In genomic region chr5:180809403-180810209, GRCh38 we compare ENCODE assay signal across 8 cellular contexts. TPM values are rescaled to one million over a fixed set of nuclear protein-coding genes. Genes with fewer than 3 reads are reported as not detected.
DNase-seq lines count a peak whose midpoint lies in the region; ATAC-seq, FAIRE-seq and TF ChIP-seq lines count a peak whose summit lies in the region.

No MANE protein-coding gene starts in this region.

- H3K27ac Mint-ChIP-seq in T-helper 17 cell, result peak overlapping the region; percentile 97

- peaks cover 27% of the 10 kb centered on the region for H3K4me1 ChIP-seq in GM12878 (ENCODE audit: control insufficient read depth, insufficient read depth, low read length)
- peaks cover 4% of the 10 kb centered on the region; the same call in 1 of the 2 replicates for H3K4me1 ChIP-seq in iPS DF 6.9 (ENCODE audit: control insufficient read depth, insufficient read depth, low read length)
- peaks cover 0 to 56% (median 48%) of the 10 kb centered on the region in 4 donors for H3K4me1 ChIP-seq in sigmoid colon

- RAD21 ChIA-PET in GM12878 (lab: Charles Lee; ENCODE audit: unreplicated experiment), result interaction anchor here (1.0 to 9.0 kb wide), 4 partner anchors 21 to 52 kb away, joined by 3 to 70 read pairs (median 8); partner anchors contain the start of gene ZFP62

- H3K4me3 Mint-ChIP-seq in T-helper 17 cell, result peak overlapping the region; percentile 87

- H3K27me3 Mint-ChIP-seq in T-helper 17 cell, result no peaks in the 10 kb centered on the region

- no peaks in the 10 kb centered on the region for H4K20me1 ChIP-seq in GM12878 (ENCODE audit: control insufficient read depth, insufficient read depth)

- peak overlapping the region; percentile 79 for H3K4me2 ChIP-seq in GM12878 (ENCODE audit: control insufficient read depth, insufficient read depth)

- WGBS in GM12878 (ENCODE audit: insufficient coverage, insufficient replicate concordance, low lambda C conversion rate, missing lambda C conversion rate), result 6% methylated on average over 26 of the region's 40 CpGs
- 100% methylated on average over 1 of the region's 40 CpGs for WGBS in iPS DF 6.9 (ENCODE audit: insufficient coverage, insufficient read length)
- 2 to 4% methylated on average over 40 of the region's 40 CpGs for WGBS in sigmoid colon, 2 donors

- intact Hi-C loops in GM12878 (cut with micrococcal nuclease; ENCODE audit: unreplicated experiment), result loop anchor here (2.0 to 10.0 kb wide), 4 partner anchors 21 to 363 kb away; partner anchors contain the start of gene ZFP62
- intact Hi-C loops in sigmoid colon (cut with DNase I), result loop anchor here (1.0 to 10.0 kb wide), 5 partner anchors 22 to 1255 kb away; partner anchors contain the start of genes RUFY1 and TRIM52

- ATAC-seq in HG02943 (IDR thresholded peaks at IDR 0.05; ENCODE audit: low read depth, unreplicated experiment), result peak; percentile 52
- ATAC-seq in T-helper 17 cell, result peak; percentile 75
- peak; percentile 75 for ATAC-seq in GM12878

- no TSS peak for BruUV-seq in GM12878 (replicated peaks; lab: Mats Ljungman, UMichigan)

- TF ChIP-seq RAD21 in GM12878 (IDR thresholded peaks at IDR 0.05; ENCODE audit: insufficient read depth, low read depth, low read length), result no peak

- peak overlapping the region; percentile 95 for H3K27ac ChIP-seq in GM12878 (ENCODE audit: control insufficient read depth, insufficient read depth)
- H3K27ac ChIP-seq in iPS DF 6.9 (ENCODE audit: low read length), result no peak overlapping the region
- peak overlapping the region; percentile 93 to 99 (median 98) for H3K27ac ChIP-seq in sigmoid colon

- peaks cover 3% of the 10 kb centered on the region for H3K36me3 Mint-ChIP-seq in T-helper 17 cell (ENCODE audit: low read depth)

- H3K79me2 ChIP-seq in GM12878 (ENCODE audit: control insufficient read depth, insufficient read depth, low read length), result peaks cover 53% of the 10 kb centered on the region

- H3K36me3 ChIP-seq in GM12878 (ENCODE audit: control insufficient read depth in 2 of 2, insufficient read depth in 2 of 2, low read length in 1 of 2) (no peaks in the 10 kb centered on the region; a peak in 1 of 4 replicates), iPS DF 6.9 (ENCODE audit: control insufficient read depth, insufficient read depth, low read length) (no peaks in the 10 kb centered on the region), sigmoid colon (peaks cover 0 to 9% (median 0%) of the 10 kb centered on the region in 4 donors)

- peak overlapping the region; percentile 62 for H2AFZ ChIP-seq in GM12878 (ENCODE audit: control insufficient read depth, low read depth, low read length)

- no peak for TF ChIP-seq EP300 in GM12878 (IDR thresholded peaks at IDR 0.05; ENCODE audit: borderline replicate concordance in 1 of 2, control insufficient read depth in 1 of 2, low read depth in 2 of 2, low read length in 2 of 2)
- TF ChIP-seq EP300 in sigmoid colon (IDR thresholded peaks at IDR 0.05), result no peak

- DNase-seq in activated CD8-positive, alpha-beta memory T cell treated with anti-CD3 and anti-CD28 coated beads for 1 hour (ENCODE audit: extremely low read depth in 1 of 2, low read depth in 1 of 2), result peak; percentile 67
- DNase-seq in activated CD8-positive, alpha-beta memory T cell treated with anti-CD3 and anti-CD28 coated beads, Interleukin-2, amount 50 U/mL, for 48 hours, result no peak
- DNase-seq in NCI-H187 (lab: John Stamatoyannopoulos, UW) (peak; percentile 27 to 87), T-helper 17 cell (peak; percentile 72 to 90 (median 80)), GM12878 (ENCODE audit: low read depth, low spot score) (no peak), iPS DF 6.9 (ENCODE audit: low read depth, low spot score) (no peak), sigmoid colon (peak; percentile 97)

- peaks cover 71% of the 10 kb centered on the region for H3K4me1 Mint-ChIP-seq in T-helper 17 cell

- no peaks in the 10 kb centered on the region for H3K9me3 ChIP-seq in T-helper 17 cell (ENCODE audit: control insufficient read depth, low read length, poor library complexity, severe bottlenecking)
- no peaks in the 10 kb centered on the region for H3K9me3 ChIP-seq in GM12878 (replicated peaks; ENCODE audit: control insufficient read depth, insufficient read depth, low read length)
- H3K9me3 ChIP-seq in iPS DF 6.9 (ENCODE audit: control insufficient read depth, insufficient read depth, low read length), result no peaks in the 10 kb centered on the region
- H3K9me3 ChIP-seq in sigmoid colon, result no peaks in the 10 kb centered on the region

- H3K27me3 ChIP-seq in GM12878 (replicated peaks in 1 of 2; ENCODE audit: control insufficient read depth in 2 of 2, insufficient read depth in 2 of 2, low read length in 1 of 2) (no peaks in the 10 kb centered on the region), iPS DF 6.9 (ENCODE audit: control insufficient read depth, insufficient read depth, low read length) (no peaks in the 10 kb centered on the region), sigmoid colon (no peaks in the 10 kb centered on the region)

- H3K4me3 ChIP-seq in GM12878 (peak overlapping the region; percentile 97), iPS DF 6.9 (ENCODE audit: low read length) (peak overlapping the region; percentile 63; the same call in 1 of the 2 replicates), sigmoid colon (peak overlapping the region; percentile 59 to 77 (median 68))

- H3K9ac ChIP-seq in GM12878 (ENCODE audit: control insufficient read depth, insufficient read depth, low read length), result peak overlapping the region; percentile 90

- in situ Hi-C loops in GM12878 (cut with MboI), result loop anchor here (25.0 kb wide), 1 partner anchor 997 kb away; the partner anchor contains the start of genes MGAT4B and SQSTM1

- SMC1A ChIA-PET in GM12878 (lab: Charles Lee; ENCODE audit: uncharacterized antibody, unreplicated experiment), result interaction anchor here (0.6 to 2.2 kb wide), 6 partner anchors 9 to 375 kb away, joined by 3 to 10 read pairs (median 5); no protein-coding TSS in a partner anchor

- no peak for FAIRE-seq in GM12878 (lab: Jason Lieb, UNC)

- POLR2A ChIA-PET in GM12878 (lab: Charles Lee), result interaction anchor here (0.5 to 4.8 kb wide), 8 partner anchors 9 to 380 kb away, joined by 3 to 38 read pairs (median 6); no protein-coding TSS in a partner anchor

- CTCF ChIA-PET in GM12878 (lab: Yijun Ruan, JAX), result no interaction called here

- no peak; the same call in 1 of the 2 replicates for TF ChIP-seq POLR2A in GM12878 (IDR thresholded peaks at IDR 0.05; ENCODE audit: low read depth, low read length)
- TF ChIP-seq POLR2A in sigmoid colon (IDR thresholded peaks at IDR 0.05), result peak in 1 of 2 donors; percentile 11

- TF ChIP-seq CTCF in GM12878 (IDR thresholded peaks at IDR 0.05 in 2 of 3, conservative IDR thresholded peaks at IDR 0.05 in 1 of 3; ENCODE audit: control insufficient read depth in 2 of 3, extremely low read depth in 1 of 3, insufficient read depth in 1 of 3, low read depth in 3 of 3, low read length in 3 of 3) (no peak), sigmoid colon (IDR thresholded peaks at IDR 0.05) (no peak)

TF ChIP-seq in GM12878, 131 proteins besides CTCF, POLR2A, EP300 and RAD21 (continues in another document):
- TF ChIP-seq FOXK2 (IDR thresholded peaks at IDR 0.05) (no peak; the same call in none of the 2 replicates), FOXM1 (IDR thresholded peaks at IDR 0.05; ENCODE audit: low read depth, low read length) (no peak), MTA3 (IDR thresholded peaks at IDR 0.05; ENCODE audit: borderline replicate concordance, low read length) (no peak), JUNB (IDR thresholded peaks at IDR 0.05) (no peak), LARP7 (IDR thresholded peaks at IDR 0.05) (no peak), SIX5 (IDR thresholded peaks at IDR 0.05; ENCODE audit: low read depth, low read length, severe bottlenecking) (no peak)

RNA-seq across cellular contexts. Expression of gene MGAT1, which starts 7.0 kb away (rescaled TPM):
- 10 to 100 TPM; 77.1 to 80.8 TPM for total RNA-seq in T-helper 17 cell
- 148 and 157 TPM in 2 replicates for total RNA-seq in GM12878 (2013; cell fraction: nucleolus; rRNA removed)
- total RNA-seq in GM12878 (2014; rRNA removed), result 44.6 and 50.7 TPM in 2 replicates
- 32.5 and 33.6 TPM in 2 replicates for total RNA-seq in GM12878 (2014; rRNA removed; fragmentation: Illumina TruSeq; extraction: Trizol)
- total RNA-seq in GM12878 (2021), result 76.4 and 82.3 TPM in 2 replicates
- 61.9 TPM for polyA plus RNA-seq in GM12878 (2011; ENCODE audit: low read depth)
- 74.1 and 88.4 TPM in 2 replicates for polyA plus RNA-seq in GM12878 (2011; rRNA removed)
- polyA plus RNA-seq in GM12878 (2011; cell fraction: cytosol; rRNA removed), result 118 and 136 TPM in 2 replicates
- polyA plus RNA-seq in GM12878 (2011; cell fraction: nucleus; rRNA removed), result 129 and 130 TPM in 2 replicates
- polyA plus RNA-seq in GM12878 (2012), result 109 and 110 TPM in 2 replicates
- 32.3 and 38.1 TPM in 2 replicates for polyA plus RNA-seq in GM12878 (2014; fragmentation: Illumina TruSeq; extraction: Trizol)
- 1 to 10 TPM; 3.1 to 7.7 TPM for polyA plus RNA-seq in GM12878 (2014; fragmentation: Nextera tagmentation; extraction: Ambion mirVana)
- 74.7 and 90.4 TPM in 2 replicates for polyA plus RNA-seq in GM12878 (2014; rRNA removed)
- polyA plus RNA-seq in GM12878 (2016; fragmentation: Nextera tagmentation; extraction: Ambion mirVana), result 10 to 100 TPM; 75.2 to 85.9 TPM
- polyA minus RNA-seq in GM12878 (2011; rRNA and poly(A)+ RNA removed), result 74.1 and 128 TPM in 2 replicates
- 60.1 and 60.4 TPM in 2 replicates for polyA minus RNA-seq in GM12878 (2011; cell fraction: cytosol; rRNA and poly(A)+ RNA removed)
- 48.4 and 56.6 TPM in 2 replicates for polyA minus RNA-seq in GM12878 (2011; cell fraction: nucleus; rRNA and poly(A)+ RNA removed)
- 100 to 1,000 TPM in 3 of 4 donors, 10 to 100 TPM in 1; 94.5 to 149 (median 121) TPM for total RNA-seq in sigmoid colon
- polyA plus RNA-seq in sigmoid colon, result 100 to 1,000 TPM in 1 of 3 donors, 10 to 100 TPM in 2; 41.4 to 134 (median 71.2) TPM

RNA-seq across cellular contexts. Expression of gene ZFP62, which starts 51.5 kb away (rescaled TPM):
- total RNA-seq in T-helper 17 cell (10 to 100 TPM; 18.9 to 23.5 TPM), GM12878 (2014; rRNA removed) (19.6 and 24.0 TPM in 2 replicates), GM12878 (2014; rRNA removed; fragmentation: Illumina TruSeq; extraction: Trizol) (26.8 and 27.4 TPM in 2 replicates), GM12878 (2021) (20.3 and 24.8 TPM in 2 replicates), sigmoid colon (10 to 100 TPM; 18.7 to 34.6 (median 27.3) TPM)
- total RNA-seq in GM12878 (2013; cell fraction: nucleolus; rRNA removed), result 92.1 and 95.1 TPM in 2 replicates
- 8.8 TPM for polyA plus RNA-seq in GM12878 (2011; ENCODE audit: low read depth)
- polyA plus RNA-seq in GM12878 (2011; rRNA removed) (39.7 and 69.5 TPM in 2 replicates), GM12878 (2014; fragmentation: Illumina TruSeq; extraction: Trizol) (21.8 and 32.2 TPM in 2 replicates), GM12878 (2014; fragmentation: Nextera tagmentation; extraction: Ambion mirVana) (10 to 100 TPM in 1 of 2 experiments, 1 to 10 TPM in 1; 9.2 to 16.4 TPM), GM12878 (2014; rRNA removed) (14.8 and 17.1 TPM in 2 replicates), GM12878 (2016; fragmentation: Nextera tagmentation; extraction: Ambion mirVana) (10 to 100 TPM; 24.6 to 26.0 TPM), sigmoid colon (10 to 100 TPM; 12.9 to 23.7 (median 16.2) TPM)
- 10.8 and 11.9 TPM in 2 replicates for polyA plus RNA-seq in GM12878 (2011; cell fraction: cytosol; rRNA removed)
- 53.4 and 65.6 TPM in 2 replicates for polyA plus RNA-seq in GM12878 (2011; cell fraction: nucleus; rRNA removed)
- polyA plus RNA-seq in GM12878 (2012), result 16.1 and 21.7 TPM in 2 replicates
- 20.1 and 25.2 TPM in 2 replicates for polyA minus RNA-seq in GM12878 (2011; rRNA and poly(A)+ RNA removed)
- polyA minus RNA-seq in GM12878 (2011; cell fraction: cytosol; rRNA and poly(A)+ RNA removed), result 8.0 and 10.0 TPM in 2 replicates
- 17.4 and 22.6 TPM in 2 replicates for polyA minus RNA-seq in GM12878 (2011; cell fraction: nucleus; rRNA and poly(A)+ RNA removed)

Comparison
In these comparisons a context has a peak if more than half of its experiments do, and no peak if none do; other contexts are left out.
1. DNase-seq: peak in activated CD8-positive, alpha-beta memory T cell treated with anti-CD3 and anti-CD28 coated beads for 1 hour (2 of 2), NCI-H187 (2 of 2), T-helper 17 cell (3 of 3) and sigmoid colon (single experiment); none in activated CD8-positive, alpha-beta memory T cell treated with anti-CD3 and anti-CD28 coated beads, Interleukin-2, amount 50 U/mL, for 48 hours (single experiment), GM12878 (single experiment) and iPS DF 6.9 (single experiment).
2. Peak in every context shown above with its lines, with median percentiles within 50 percentile points of each other: ATAC-seq and H3K4me3 ChIP-seq.